In the genomic region with DNA sequence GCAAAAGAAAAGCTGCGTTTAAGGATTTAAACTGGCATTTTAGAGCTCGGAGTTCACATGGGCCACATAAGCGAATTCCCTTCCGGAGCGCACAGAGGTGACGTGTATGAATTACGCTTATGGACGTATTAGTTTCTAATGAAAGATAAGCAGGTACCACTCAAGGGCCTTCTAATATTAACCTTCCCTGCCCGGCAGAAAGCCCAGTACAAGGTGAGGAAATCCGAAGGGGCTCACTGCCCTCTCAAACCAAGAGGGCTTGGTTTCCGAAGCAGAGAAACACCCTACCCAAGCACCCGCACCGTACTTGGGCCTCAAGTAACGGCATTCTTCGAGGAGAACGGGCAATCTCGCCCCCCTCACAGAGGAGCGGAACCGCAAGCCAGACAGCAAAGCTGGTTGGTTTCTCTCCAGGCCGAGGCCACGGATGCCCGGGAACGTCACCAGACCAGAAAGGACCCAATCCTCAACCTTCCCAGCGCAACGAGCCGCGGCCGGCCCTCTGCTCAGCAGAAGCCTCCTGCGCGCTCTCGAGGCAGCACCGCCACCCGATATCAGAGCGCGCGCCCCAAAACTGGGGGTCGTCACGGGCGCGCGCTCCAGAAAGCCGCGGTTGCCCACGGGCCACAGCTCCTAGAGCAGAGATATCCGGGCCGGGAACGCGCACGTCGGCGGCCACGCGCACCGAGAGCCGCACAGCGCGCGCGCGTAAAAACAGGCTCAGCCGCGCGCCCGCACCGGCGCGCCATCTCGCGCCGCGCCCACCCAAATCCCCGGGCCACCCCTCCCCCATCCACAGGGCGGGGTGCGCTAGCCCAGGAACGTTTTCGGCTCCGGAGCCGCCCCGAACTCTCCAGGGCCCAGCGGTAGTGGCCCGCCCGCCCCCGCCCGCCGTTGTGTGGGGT, we compare ENCODE assay signal across 8 cellular contexts. TPM values are rescaled to one million over a fixed set of nuclear protein-coding genes. Genes with fewer than 3 reads are reported as not detected.
DNase-seq lines count a peak whose midpoint lies in the region; TF ChIP-seq lines count a peak whose summit lies in the region.

No MANE protein-coding gene starts in this region.

- H3K36me3 Mint-ChIP-seq in T-helper 2 cell treated with Interferon-gamma antibody and Interleukin-4, amounts not matched to agents 5 μg/mL and 100 μg/mL, for 36 hours (ENCODE audit: low read depth) = peaks cover 19% of the 10 kb centered on the region

- H3K27ac ChIP-seq in ascending aorta (peak overlapping the region; percentile 94 to 97), hepatocyte (peak overlapping the region; percentile 94)

- intact Hi-C loops in ascending aorta (cut with DNase I) = loop anchor here (2.0 to 10.0 kb wide), 3 partner anchors 64 to 372 kb away; partner anchors contain the start of genes IMPDH2 and P4HTM

- TF ChIP-seq CTCF in GM06990 (IDR thresholded peaks at IDR 0.05; ENCODE audit: insufficient read depth, low read length, poor library complexity, severe bottlenecking) (no peak), ascending aorta (IDR thresholded peaks at IDR 0.05) (no peak), hepatocyte (IDR thresholded peaks at IDR 0.05; ENCODE audit: poor library complexity) (no peak)

- peaks cover 6% of the 10 kb centered on the region for H3K36me3 ChIP-seq in GM06990 (ENCODE audit: control insufficient read depth, insufficient read depth, low read length)
- peaks cover 7% of the 10 kb centered on the region for H3K36me3 ChIP-seq in MG63
- peaks cover 7 to 11% of the 10 kb centered on the region in 2 donors for H3K36me3 ChIP-seq in ascending aorta
- H3K36me3 ChIP-seq in hepatocyte (replicated peaks; ENCODE audit: insufficient read depth, low read depth) = no peaks in the 10 kb centered on the region

- DNase-seq in GM06990 (ENCODE audit: extremely low read depth, insufficient read length) (peak; percentile 92), HCEC 1CT (peak; percentile 67), MG63 (peak; percentile 73), ascending aorta (ENCODE audit: low spot score in 2 of 2) (peak in 1 of 2 donors; percentile 84), hepatocyte (ENCODE audit: low spot score) (peak; percentile 84), retina (peak; percentile 94), cortex of kidney (lab: John Stamatoyannopoulos, UW) (no peak)
- DNase-seq in T-helper 2 cell treated with Interferon-gamma antibody and Interleukin-4, amounts not matched to agents 5 μg/mL and 100 μg/mL, for 36 hours (ENCODE audit: low spot score) = peak; percentile 82

- peak overlapping the region; percentile 91 for H3K27ac Mint-ChIP-seq in T-helper 2 cell treated with Interferon-gamma antibody and Interleukin-4, amounts not matched to agents 5 μg/mL and 100 μg/mL, for 36 hours

- H3K9me2 ChIP-seq in hepatocyte (replicated peaks; ENCODE audit: insufficient read depth) = no peaks in the 10 kb centered on the region

- no peaks in the 10 kb centered on the region for H3K27me3 Mint-ChIP-seq in T-helper 2 cell treated with Interferon-gamma antibody and Interleukin-4, amounts not matched to agents 5 μg/mL and 100 μg/mL, for 36 hours (ENCODE audit: low read depth)

- under 1% methylated on average over 47 of the region's 85 CpGs for WGBS in hepatocyte (ENCODE audit: low lambda C conversion rate, missing lambda C conversion rate)

- peaks cover 18% of the 10 kb centered on the region for H3K4me1 Mint-ChIP-seq in T-helper 2 cell treated with Interferon-gamma antibody and Interleukin-4, amounts not matched to agents 5 μg/mL and 100 μg/mL, for 36 hours (ENCODE audit: low read depth)

- H3K9me3 ChIP-seq in MG63 = no peaks in the 10 kb centered on the region
- H3K9me3 ChIP-seq in ascending aorta = no peaks in the 10 kb centered on the region
- H3K9me3 ChIP-seq in hepatocyte (ENCODE audit: low read depth) = no peaks in the 10 kb centered on the region

- peaks cover 46% of the 10 kb centered on the region for H3K79me2 ChIP-seq in hepatocyte

- H3K27me3 ChIP-seq in GM06990 (replicated peaks; ENCODE audit: control insufficient read depth, insufficient read depth, low read length) (no peaks in the 10 kb centered on the region), MG63 (no peaks in the 10 kb centered on the region), ascending aorta (no peaks in the 10 kb centered on the region), hepatocyte (no peaks in the 10 kb centered on the region)

- H3K4me2 ChIP-seq in hepatocyte = peak overlapping the region; percentile 89

- H2AFZ ChIP-seq in hepatocyte = peak overlapping the region; percentile 33

- H3K9me3 Mint-ChIP-seq in T-helper 2 cell treated with Interferon-gamma antibody and Interleukin-4, amounts not matched to agents 5 μg/mL and 100 μg/mL, for 36 hours = no peaks in the 10 kb centered on the region

- peaks cover 0 to 29% of the 10 kb centered on the region in 2 donors for H3K4me1 ChIP-seq in ascending aorta
- H3K4me1 ChIP-seq in hepatocyte (ENCODE audit: insufficient read depth) = peaks cover 24% of the 10 kb centered on the region

- peak overlapping the region; percentile 91 for H3K4me3 Mint-ChIP-seq in T-helper 2 cell treated with Interferon-gamma antibody and Interleukin-4, amounts not matched to agents 5 μg/mL and 100 μg/mL, for 36 hours

- H3K4me3 ChIP-seq in GM06990 (replicated peaks; ENCODE audit: low read depth, low read length) (peak overlapping the region; percentile 83), MG63 (peak overlapping the region; percentile 81), ascending aorta (peak overlapping the region; percentile 97 to 98), hepatocyte (peak overlapping the region; percentile 80)

- peaks cover 41% of the 10 kb centered on the region for H4K20me1 ChIP-seq in hepatocyte (ENCODE audit: insufficient read depth, poor library complexity, severe bottlenecking)

RNA-seq across cellular contexts. Expression of gene QRICH1, which starts 0.7 kb away (rescaled TPM):
- total RNA-seq in MG63 (2014; rRNA removed; shearing (Covaris generic); ENCODE audit: low replicate concordance) = 69.4 and 77.3 TPM in 2 replicates
- total RNA-seq in ascending aorta (129 TPM), hepatocyte (57.7 and 79.9 TPM in 2 replicates)
- polyA plus RNA-seq in hepatocyte = 38.2 and 42.6 TPM in 2 replicates

RNA-seq across cellular contexts. Expression of gene QARS1, which starts 11.4 kb away (rescaled TPM):
- total RNA-seq in MG63 (2014; rRNA removed; shearing (Covaris generic); ENCODE audit: low replicate concordance) = 97.3 and 152 TPM in 2 replicates
- total RNA-seq in ascending aorta (588 TPM), hepatocyte (206 and 232 TPM in 2 replicates)
- 104 and 112 TPM in 2 replicates for polyA plus RNA-seq in hepatocyte

RNA-seq across cellular contexts. Expression of gene USP19, which starts 27.4 kb away (rescaled TPM):
- total RNA-seq in MG63 (2014; rRNA removed; shearing (Covaris generic); ENCODE audit: low replicate concordance) = 31.5 and 120 TPM in 2 replicates
- total RNA-seq in ascending aorta = 37.8 TPM
- 44.2 and 44.6 TPM in 2 replicates for total RNA-seq in hepatocyte
- 31.4 and 32.7 TPM in 2 replicates for polyA plus RNA-seq in hepatocyte

RNA-seq across cellular contexts. Expression of gene LAMB2, which starts 39.6 kb away (rescaled TPM):
- total RNA-seq in MG63 (2014; rRNA removed; shearing (Covaris generic); ENCODE audit: low replicate concordance) = 32.7 and 99.4 TPM in 2 replicates
- total RNA-seq in ascending aorta = 1,772 TPM
- total RNA-seq in hepatocyte = 343 and 396 TPM in 2 replicates
- polyA plus RNA-seq in hepatocyte = 437 and 474 TPM in 2 replicates
